8 cellular contexts compared by ENCODE assay signal in genomic region chr7:12623885-12624498, GRCh38. TPM values are rescaled to one million over a fixed set of nuclear protein-coding genes. Genes with fewer than 3 reads are reported as not detected.
DNase-seq lines count a peak whose midpoint lies in the region; ATAC-seq and TF ChIP-seq lines count a peak whose summit lies in the region.

No MANE protein-coding gene starts in this region.

- H3K9me3 ChIP-seq in upper lobe of right lung = no peaks in the 10 kb centered on the region

- H3K4me1 ChIP-seq in upper lobe of right lung = no peaks in the 10 kb centered on the region

- intact Hi-C loops in upper lobe of right lung (cut with DNase I) = no loop called here

- H3K36me3 ChIP-seq in upper lobe of right lung = no peaks in the 10 kb centered on the region

- ATAC-seq in HG03342 (IDR thresholded peaks at IDR 0.05; ENCODE audit: unreplicated experiment) (peak; percentile 67), upper lobe of right lung (peak; percentile 67)

- DNase-seq in NCI-H2196 (lab: John Stamatoyannopoulos, UW; ENCODE audit: unreplicated experiment) (peak; percentile 63), NCI-H2196 treated with DMSO at 0.1 percent for 48 hours (lab: John Stamatoyannopoulos, UW; ENCODE audit: unreplicated experiment) (no peak), RKO (ENCODE audit: low spot score) (peak; percentile 49), foreskin melanocyte (peak; percentile 51), upper lobe of right lung (no peak), ureter (ENCODE audit: low spot score) (no peak), AG08396 (ENCODE audit: low spot score) (no peak)

- peak; percentile 71 for TF ChIP-seq CTCF in upper lobe of right lung (IDR thresholded peaks at IDR 0.05)

- no peak overlapping the region for H3K4me3 ChIP-seq in upper lobe of right lung

- H3K27me3 ChIP-seq in upper lobe of right lung = no peaks in the 10 kb centered on the region

- no peak overlapping the region for H3K27ac ChIP-seq in upper lobe of right lung

RNA-seq across cellular contexts. Expression of gene SCIN, which starts 53.5 kb away (rescaled TPM):
- total RNA-seq in upper lobe of right lung (14.3 TPM), ureter (20.2 TPM)

Comparison
In these comparisons a context has a peak if more than half of its experiments do, and no peak if none do; other contexts are left out.
1. DNase-seq: peak in NCI-H2196 (single experiment), RKO (single experiment) and foreskin melanocyte (single experiment); none in NCI-H2196 treated with DMSO at 0.1 percent for 48 hours (single experiment), upper lobe of right lung (single experiment), ureter (single experiment) and AG08396 (single experiment).